Comparison of ENCODE assay signal across 9 cellular contexts in genomic region chr19:15107056-15108010, GRCh38. TPM values are rescaled to one million over a fixed set of nuclear protein-coding genes. Genes with fewer than 3 reads are reported as not detected.
DNase-seq lines count a peak whose midpoint lies in the region; ATAC-seq and TF ChIP-seq lines count a peak whose summit lies in the region.
"Had no signal": no experiment of that assay in that cellular context is flagged by ENCODE, and none has a peak within 500 bp of the region (broad histone marks: within the 10 kb centered on the region; RNA-seq: fewer than 3 reads in every experiment).

TSS of gene SYDE1 (plus strand) at chr19:15107401. CDS start at chr19:15107434, 33 bp downstream.

- intact Hi-C loops in heart right ventricle (cut with DNase I): loop anchor here in 5 of 10 donors (1.0 to 10.0 kb wide), 5 partner anchors 17 to 347 kb away; a partner anchor contains a TSS

- peak within 1 kb of the TSS; percentile 74 to 96 (median 90) for H3K4me3 ChIP-seq in heart right ventricle

- ATAC-seq in heart right ventricle (peak; percentile 60 to 89 (median 76)), HG02623 (IDR thresholded peaks at IDR 0.05; ENCODE audit: unreplicated experiment) (no peak)

- peaks cover 4% of the 10 kb centered on the region for H3K36me3 Mint-ChIP-seq in activated naive CD8-positive, alpha-beta T cell
- H3K36me3 Mint-ChIP-seq in progenitor cell of endocrine pancreas (ENCODE audit: insufficient read depth): peaks cover 4% of the 10 kb centered on the region

- peaks cover 0 to 29% (median 16%) of the 10 kb centered on the region in 11 donors for H3K9me3 ChIP-seq in heart right ventricle

- H3K27ac ChIP-seq in heart right ventricle: peak within 1 kb of the TSS; percentile 91 to 98 (median 97)
- H3K27ac ChIP-seq: 22Rv1 had no signal

- peak within 1 kb of the TSS; percentile 76 for H3K27ac Mint-ChIP-seq in activated naive CD8-positive, alpha-beta T cell
- H3K27ac Mint-ChIP-seq in progenitor cell of endocrine pancreas: peak within 1 kb of the TSS; percentile 90

- H3K4me1 Mint-ChIP-seq in activated naive CD8-positive, alpha-beta T cell (ENCODE audit: low read depth): peaks cover 14% of the 10 kb centered on the region
- peaks cover 6% of the 10 kb centered on the region for H3K4me1 Mint-ChIP-seq in progenitor cell of endocrine pancreas (ENCODE audit: low read depth)

- no peaks in the 10 kb centered on the region for H3K27me3 Mint-ChIP-seq in activated naive CD8-positive, alpha-beta T cell
- H3K27me3 Mint-ChIP-seq in progenitor cell of endocrine pancreas: peaks cover 17% of the 10 kb centered on the region

- peaks cover 0 to 36% (median 31%) of the 10 kb centered on the region in 9 donors for H3K36me3 ChIP-seq in heart right ventricle

- H3K4me1 ChIP-seq in heart right ventricle: peaks cover 0 to 21% (median 15%) of the 10 kb centered on the region in 9 donors

- DNase-seq in DMS 273 (lab: John Stamatoyannopoulos, UW; ENCODE audit: unreplicated experiment) (peak; percentile 66), DMS 273 treated with DMSO at 0.1 percent for 48 hours (lab: John Stamatoyannopoulos, UW) (no peak), heart right ventricle (peak; percentile 68), progenitor cell of endocrine pancreas (ENCODE audit: low spot score, unreplicated experiment) (no peak), NCI-H2029 treated with DMSO at 0.1 percent for 48 hours (lab: John Stamatoyannopoulos, UW) (no peak), NCI-H2107 (lab: John Stamatoyannopoulos, UW) (no peak)

- peaks cover 11% of the 10 kb centered on the region for H3K9me3 Mint-ChIP-seq in activated naive CD8-positive, alpha-beta T cell (ENCODE audit: low read depth)
- peaks cover 11% of the 10 kb centered on the region for H3K9me3 Mint-ChIP-seq in progenitor cell of endocrine pancreas (ENCODE audit: low read depth)

- H3K4me3 Mint-ChIP-seq in activated naive CD8-positive, alpha-beta T cell: peak within 1 kb of the TSS; percentile 91
- peak within 1 kb of the TSS; percentile 73 for H3K4me3 Mint-ChIP-seq in progenitor cell of endocrine pancreas (ENCODE audit: low read depth)

- peaks cover 0 to 20% (median 0%) of the 10 kb centered on the region in 7 donors for H3K27me3 ChIP-seq in heart right ventricle

- TF ChIP-seq CTCF in heart right ventricle (IDR thresholded peaks at IDR 0.05): no peak
- no peak for TF ChIP-seq CTCF in progenitor cell of endocrine pancreas (IDR thresholded peaks at IDR 0.05; ENCODE audit: unreplicated experiment)

- 0 to 1% methylated on average over 70 to 78 of the region's 78 CpGs for WGBS in heart right ventricle, 2 donors

RNA-seq across cellular contexts. Expression of gene SYDE1, which starts in this region (rescaled TPM):
- total RNA-seq in heart right ventricle (10 to 100 TPM; 11.5 to 17.1 (median 13.1) TPM), progenitor cell of endocrine pancreas (5.0 and 5.7 TPM in 2 replicates)
- polyA plus RNA-seq in heart right ventricle: 10 to 100 TPM in 1 of 2 donors, 1 to 10 TPM in 1; 9.4 to 12.9 TPM

Comparison
In these comparisons a context has a peak if more than half of its experiments do, and no peak if none do; other contexts are left out.
1. DNase-seq: peak in DMS 273 (single experiment) and heart right ventricle (2 of 2); none in DMS 273 treated with DMSO at 0.1 percent for 48 hours (single experiment), progenitor cell of endocrine pancreas (single experiment), NCI-H2029 treated with DMSO at 0.1 percent for 48 hours (single experiment) and NCI-H2107 (single experiment).